17 cellular contexts compared by ENCODE assay signal in genomic region chr12:93029091-93029490, GRCh38.
DNase-seq lines count a peak whose midpoint lies in the region; ATAC-seq, FAIRE-seq and TF ChIP-seq lines count a peak whose summit lies in the region.
"Had no signal": no experiment of that assay in that cellular context is flagged by ENCODE, and none has a peak within 500 bp of the region (broad histone marks: within the 10 kb centered on the region; RNA-seq: fewer than 3 reads in every experiment).

No MANE protein-coding gene starts in this region.

- H2BK20ac ChIP-seq in H1 (ENCODE audit: low read length) = no peak overlapping the region

- H2BK12ac ChIP-seq in H1 (ENCODE audit: low read depth, low read length) = no peak overlapping the region

- no peak for TF ChIP-seq POLR2A in H1 (IDR thresholded peaks at IDR 0.05; ENCODE audit: control extremely low read depth in 1 of 2, low read depth in 2 of 2, low read length in 2 of 2)

- no peak for TF ChIP-seq RAD21 in H1 (IDR thresholded peaks at IDR 0.05 in 1 of 2, conservative IDR thresholded peaks at IDR 0.05 in 1 of 2; ENCODE audit: low read depth in 2 of 2, low read length in 2 of 2)

- no peak overlapping the region for H3K14ac ChIP-seq in H1 (ENCODE audit: insufficient read length)

- no peak for TF ChIP-seq EP300 in H1 (IDR thresholded peaks at IDR 0.05; ENCODE audit: borderline replicate concordance in 1 of 2, low read depth in 2 of 2, low read length in 2 of 2)

- no peak for FAIRE-seq in H1 (lab: Jason Lieb, UNC)
- FAIRE-seq: GM18507 had no signal

- H3K4me2 ChIP-seq in GM23338 = no peak overlapping the region
- H3K4me2 ChIP-seq in H1 (ENCODE audit: insufficient read depth in 1 of 2, low read depth in 2 of 2, low read length in 2 of 2) = no peak overlapping the region
- H3K4me2 ChIP-seq: BLaER1 had no signal

- CTCF ChIA-PET in H1 (lab: Charles Lee; ENCODE audit: partially characterized antibody) = no interaction called here
- CTCF ChIA-PET in activated CD8-positive, alpha-beta T cell treated with anti-CD3 and anti-CD28 coated beads for 36 hours (lab: Charles Lee) = no interaction called here
- CTCF ChIA-PET in Calu3 (lab: Charles Lee) = no interaction called here

- H3K4ac ChIP-seq in H1 (replicated peaks; ENCODE audit: insufficient read length, low read depth, low read length) = no peak overlapping the region

- H3K9me2 ChIP-seq in GM23338 (ENCODE audit: insufficient read depth) = no peaks in the 10 kb centered on the region

- no peaks in the 10 kb centered on the region for H3K23me2 ChIP-seq in H1 (ENCODE audit: low read depth, low read length)

- H2BK5ac ChIP-seq in H1 (ENCODE audit: low read depth, low read length) = no peak overlapping the region

- peaks cover 1% of the 10 kb centered on the region for H3K27me3 Mint-ChIP-seq in GM23338 (ENCODE audit: insufficient read depth, low read depth, poor library complexity)
- H3K27me3 Mint-ChIP-seq in activated CD8-positive, alpha-beta T cell treated with anti-CD3 and anti-CD28 coated beads for 36 hours = peaks cover 7% of the 10 kb centered on the region
- H3K27me3 Mint-ChIP-seq in Calu3 (ENCODE audit: unreplicated experiment) = peaks cover 2% of the 10 kb centered on the region

- H3K4me1 Mint-ChIP-seq in GM23338 = no peaks in the 10 kb centered on the region
- H3K4me1 Mint-ChIP-seq in activated CD8-positive, alpha-beta T cell treated with anti-CD3 and anti-CD28 coated beads for 36 hours (ENCODE audit: low read depth) = peaks cover 2% of the 10 kb centered on the region
- no peaks in the 10 kb centered on the region for H3K4me1 Mint-ChIP-seq in Calu3 (ENCODE audit: low read depth, unreplicated experiment)
- H3K4me1 Mint-ChIP-seq: CD8-positive, alpha-beta memory T cell; H9 had no signal

- H2BK15ac ChIP-seq in H1 (ENCODE audit: low read length) = no peak overlapping the region

- ATAC-seq in GM23338 (no peak), heart right ventricle (peak; percentile 71 to 96 (median 90)), right cardiac atrium (peak; percentile 81 to 88)
- ATAC-seq in activated CD8-positive, alpha-beta T cell treated with anti-CD3 and anti-CD28 coated beads for 36 hours = no peak

- H3K36me3 ChIP-seq in GM23338 (ENCODE audit: insufficient read depth) = no peaks in the 10 kb centered on the region
- H3K36me3 ChIP-seq in H1 (ENCODE audit: control insufficient read depth in 2 of 4, insufficient read depth in 4 of 4, low read length in 3 of 4) = no peaks in the 10 kb centered on the region
- no peaks in the 10 kb centered on the region for H3K36me3 ChIP-seq in heart right ventricle
- H3K36me3 ChIP-seq: BLaER1 had no signal

- H3K9ac ChIP-seq in H1 (replicated peaks in 1 of 4; ENCODE audit: extremely low read depth in 1 of 4, low read depth in 3 of 4, low read length in 3 of 4) = no peak overlapping the region
- H3K9ac ChIP-seq: BLaER1, GM23248 had no signal

- no peaks in the 10 kb centered on the region for H3F3A ChIP-seq in GM23338 (replicated peaks; ENCODE audit: low read depth)

- no peaks in the 10 kb centered on the region for H3K36me3 Mint-ChIP-seq in GM23338 (ENCODE audit: low read depth)
- no peaks in the 10 kb centered on the region for H3K36me3 Mint-ChIP-seq in activated CD8-positive, alpha-beta T cell treated with anti-CD3 and anti-CD28 coated beads for 36 hours (ENCODE audit: low read depth)
- H3K36me3 Mint-ChIP-seq in Calu3 (ENCODE audit: insufficient read depth, unreplicated experiment) = no peaks in the 10 kb centered on the region
- H3K36me3 Mint-ChIP-seq: CD8-positive, alpha-beta memory T cell had no signal

- H2AFZ ChIP-seq in GM23338 = peak overlapping the region; percentile 82
- 0 out of 2 replicates have a peak overlapping the region, but pooled peaks have one; percentile 2 for H2AFZ ChIP-seq in H1 (ENCODE audit: low read length)
- H2AFZ ChIP-seq: GM23248 had no signal

- no peaks in the 10 kb centered on the region for H3K9me3 Mint-ChIP-seq in GM23338
- H3K9me3 Mint-ChIP-seq in activated CD8-positive, alpha-beta T cell treated with anti-CD3 and anti-CD28 coated beads for 36 hours = no peaks in the 10 kb centered on the region
- H3K9me3 Mint-ChIP-seq in Calu3 (ENCODE audit: low read depth, unreplicated experiment) = no peaks in the 10 kb centered on the region
- H3K9me3 Mint-ChIP-seq: H9 had no signal

- no peak overlapping the region for H4K91ac ChIP-seq in H1 (replicated peaks; ENCODE audit: insufficient read length, low read length)

- no peaks in the 10 kb centered on the region for H4K20me1 ChIP-seq in GM23338 (replicated peaks; ENCODE audit: insufficient read depth)
- H4K20me1 ChIP-seq in H1 (replicated peaks in 1 of 2; ENCODE audit: control insufficient read depth in 1 of 2, insufficient read depth in 2 of 2, low read length in 2 of 2) = no peaks in the 10 kb centered on the region
- H4K20me1 ChIP-seq: BLaER1 had no signal

- WGBS in H1 (ENCODE audit: extremely low coverage in 1 of 2, insufficient coverage in 1 of 2, insufficient read length in 1 of 2, insufficient replicate concordance in 2 of 2, low coverage in 1 of 2, low lambda C conversion rate in 2 of 2, missing lambda C conversion rate in 1 of 2), 2 experiments = 85% methylated on average over 4 of the region's 4 CpGs; no CpG with 5 or more reads in 1 of the 2 experiments
- 31 to 46% methylated on average over 4 of the region's 4 CpGs for WGBS in heart right ventricle, 2 donors
- 50% methylated on average over 4 of the region's 4 CpGs for WGBS in right cardiac atrium

- no peak overlapping the region for H4K8ac ChIP-seq in H1 (ENCODE audit: extremely low read depth, insufficient read depth, low read length)

- H3K27ac ChIP-seq in GM23338 (ENCODE audit: low read depth) = no peak overlapping the region
- H3K27ac ChIP-seq in H1 (ENCODE audit: low read depth, low read length) = no peak overlapping the region
- peak overlapping the region; percentile 44 to 85 (median 74) for H3K27ac ChIP-seq in heart right ventricle
- H3K27ac ChIP-seq in right cardiac atrium (ENCODE audit: low read length) = peak overlapping the region; percentile 83
- H3K27ac ChIP-seq: BLaER1, GM23248 had no signal

- H3K27me3 ChIP-seq in GM23338 (ENCODE audit: insufficient read depth) = no peaks in the 10 kb centered on the region
- H3K27me3 ChIP-seq in H1 (replicated peaks in 1 of 4; ENCODE audit: control insufficient read depth in 3 of 4, extremely low read depth in 1 of 4, insufficient read depth in 3 of 4, low read length in 3 of 4) = no peaks in the 10 kb centered on the region
- H3K27me3 ChIP-seq in heart right ventricle = no peaks in the 10 kb centered on the region
- H3K27me3 ChIP-seq in right cardiac atrium (ENCODE audit: control insufficient read depth, insufficient read depth) = no peaks in the 10 kb centered on the region
- H3K27me3 ChIP-seq: BLaER1 had no signal

- no peak overlapping the region for H2AK5ac ChIP-seq in H1 (ENCODE audit: low read depth, low read length)

- H3K4me3 Mint-ChIP-seq in GM23338 = no peak overlapping the region
- no peak overlapping the region for H3K4me3 Mint-ChIP-seq in activated CD8-positive, alpha-beta T cell treated with anti-CD3 and anti-CD28 coated beads for 36 hours
- no peak overlapping the region for H3K4me3 Mint-ChIP-seq in Calu3 (ENCODE audit: low read depth, unreplicated experiment)
- H3K4me3 Mint-ChIP-seq: CD8-positive, alpha-beta memory T cell; H9 had no signal

- no peak overlapping the region for H3K18ac ChIP-seq in H1 (ENCODE audit: extremely low read depth, low read length)

- H3K27ac Mint-ChIP-seq in GM23338 (no peak overlapping the region), Calu3 (ENCODE audit: unreplicated experiment) (no peak overlapping the region)
- no peak overlapping the region for H3K27ac Mint-ChIP-seq in activated CD8-positive, alpha-beta T cell treated with anti-CD3 and anti-CD28 coated beads for 36 hours
- H3K27ac Mint-ChIP-seq: CD8-positive, alpha-beta memory T cell; H9 had no signal

- H3K56ac ChIP-seq in H1 (replicated peaks; ENCODE audit: insufficient read length, low read depth, low read length) = no peak overlapping the region

- no peak for TF ChIP-seq CTCF in GM23338 (conservative IDR thresholded peaks at IDR 0.05; ENCODE audit: low read depth in 2 of 2)
- no peak for TF ChIP-seq CTCF in H1 (IDR thresholded peaks at IDR 0.05; ENCODE audit: control extremely low read depth in 1 of 3, insufficient read depth in 1 of 3, low read depth in 1 of 3, low read length in 3 of 3)
- peak in 2 of 9 donors; percentile 13 to 17 for TF ChIP-seq CTCF in heart right ventricle (IDR thresholded peaks at IDR 0.05)
- TF ChIP-seq CTCF in activated CD8-positive, alpha-beta T cell treated with anti-CD3 and anti-CD28 coated beads for 36 hours (IDR thresholded peaks at IDR 0.05) = no peak
- TF ChIP-seq CTCF in Calu3 (IDR thresholded peaks at IDR 0.05; ENCODE audit: unreplicated experiment) = no peak

- intact Hi-C loops in heart right ventricle (cut with DNase I) (loop anchor here in 8 of 10 donors (2.0 to 10.0 kb wide), 11 partner anchors 32 to 388 kb away; no protein-coding TSS in a partner anchor), right cardiac atrium (cut with DNase I) (no loop called here), Calu3 (cut with micrococcal nuclease; ENCODE audit: unreplicated experiment) (loop anchor here (10.0 kb wide), 1 partner anchor 286 kb away; no protein-coding TSS in a partner anchor)
- intact Hi-C loops in activated CD8-positive, alpha-beta T cell treated with anti-CD3 and anti-CD28 coated beads for 36 hours (cut with micrococcal nuclease) = no loop called here

- no peak overlapping the region for H2BK120ac ChIP-seq in H1 (replicated peaks; ENCODE audit: low read depth, low read length)

- H3K4me3 ChIP-seq in GM23338 = no peak overlapping the region
- no peak overlapping the region for H3K4me3 ChIP-seq in H1 (ENCODE audit: extremely low read depth in 1 of 4, insufficient read depth in 2 of 4, low read depth in 3 of 4, low read length in 4 of 4)
- H3K4me3 ChIP-seq in heart right ventricle = no peak overlapping the region
- H3K4me3 ChIP-seq in right cardiac atrium (ENCODE audit: low read length) = no peak overlapping the region
- H3K4me3 ChIP-seq: BLaER1, GM23248 had no signal

- no TSS peak for BruUV-seq in Calu3 (replicated peaks; lab: Mats Ljungman, UMichigan)

- H3K79me2 ChIP-seq in GM23338 (replicated peaks; ENCODE audit: insufficient read depth) = no peaks in the 10 kb centered on the region
- no peaks in the 10 kb centered on the region for H3K79me2 ChIP-seq in H1 (ENCODE audit: control insufficient read depth in 1 of 2, insufficient read depth in 2 of 2, low read length in 2 of 2)

- no peaks in the 10 kb centered on the region for H3K79me1 ChIP-seq in H1 (ENCODE audit: low read depth, low read length)

- H3K4me1 ChIP-seq in GM23338 (ENCODE audit: insufficient read depth) (0 out of 2 replicates have a peak, but pooled peaks cover 6% of the 10 kb centered on the region), H1 (replicated peaks in 1 of 4; ENCODE audit: control insufficient read depth in 3 of 4, insufficient read depth in 4 of 4, low read length in 3 of 4) (no peaks in the 10 kb centered on the region), heart right ventricle (peaks cover 0 to 41% (median 6%) of the 10 kb centered on the region in 9 donors), right cardiac atrium (ENCODE audit: control insufficient read depth, insufficient read depth, low read length) (no peaks in the 10 kb centered on the region)

- DNase-seq in GM23338 (ENCODE audit: low spot score) = no peak
- DNase-seq in H1 (ENCODE audit: low read depth in 1 of 2, low spot score in 2 of 2) = no peak
- DNase-seq in heart right ventricle = peak; percentile 19 to 29
- peak in 2 of 3 donors; percentile 26 to 37 for DNase-seq in right cardiac atrium
- no peak for DNase-seq in DMS79 (lab: John Stamatoyannopoulos, UW)
- no peak for DNase-seq in pons (ENCODE audit: low spot score)
- DNase-seq in activated CD8-positive, alpha-beta T cell treated with anti-CD3 and anti-CD28 coated beads for 36 hours = no peak
- DNase-seq in Calu3 = no peak
- DNase-seq: 8988T; AML-193; Caco-2; CD8-positive, alpha-beta memory T cell; DMS53; GM23248; H9 had no signal

- POLR2A ChIA-PET in H1 (lab: Charles Lee; ENCODE audit: partially characterized antibody) = no interaction called here
- POLR2A ChIA-PET in activated CD8-positive, alpha-beta T cell treated with anti-CD3 and anti-CD28 coated beads for 36 hours (lab: Charles Lee) = no interaction called here

- no peak overlapping the region for H4K5ac ChIP-seq in H1 (ENCODE audit: insufficient read length, low read depth, low read length)

- H3K9me3 ChIP-seq in H1 (ENCODE audit: insufficient read depth in 2 of 2, low read depth in 1 of 2, low read length in 1 of 2) (no peaks in the 10 kb centered on the region), heart right ventricle (no peaks in the 10 kb centered on the region), right cardiac atrium (ENCODE audit: control insufficient read depth, low read length) (no peaks in the 10 kb centered on the region)
- H3K9me3 ChIP-seq: BLaER1, Caco-2 had no signal

- H3K23ac ChIP-seq in H1 (ENCODE audit: insufficient read length) = no peak overlapping the region

Comparison
In these comparisons a context has a peak if more than half of its experiments do, and no peak if none do; other contexts are left out.
1. intact Hi-C loops: an anchor here in heart right ventricle (2.0 to 10.0 kb wide) and Calu3 (10.0 kb wide); none called in right cardiac atrium and activated CD8-positive, alpha-beta T cell treated with anti-CD3 and anti-CD28 coated beads for 36 hours.
2. ATAC-seq: peak in heart right ventricle (8 of 8) and right cardiac atrium (2 of 2); none in GM23338 (single experiment) and activated CD8-positive, alpha-beta T cell treated with anti-CD3 and anti-CD28 coated beads for 36 hours (single experiment).
3. DNase-seq: peak in heart right ventricle (2 of 2) and right cardiac atrium (2 of 3); none in GM23338 (single experiment), H1 (0 of 2), DMS79 (single experiment), pons (single experiment), activated CD8-positive, alpha-beta T cell treated with anti-CD3 and anti-CD28 coated beads for 36 hours (single experiment) and Calu3 (single experiment).
4. H3K27ac ChIP-seq: peak in heart right ventricle (10 of 10) and right cardiac atrium (single experiment); none in GM23338 (single experiment) and H1 (single experiment).